16 cellular contexts compared by ENCODE assay signal in genomic region chr21:42471716-42472330, GRCh38.
"Had no signal": no experiment of that assay in that cellular context is flagged by ENCODE, and none has a peak within 500 bp of the region (broad histone marks: within the 10 kb centered on the region; RNA-seq: fewer than 3 reads in every experiment).

No MANE protein-coding gene starts in this region.

- H3K36me3 ChIP-seq: brain microvascular endothelial cell, lower lobe of right lung, tibial nerve had no signal

- H3K4me1 ChIP-seq: tibial nerve had no signal

- H3K4me3 Mint-ChIP-seq: immature natural killer cell, mesothelial cell of epicardium had no signal

- H3K27ac ChIP-seq: brain microvascular endothelial cell, lower lobe of right lung, tibial nerve had no signal

- FAIRE-seq: frontal cortex had no signal

- ATAC-seq: activated CD4-positive, CD25-positive, alpha-beta regulatory T cell treated with anti-CD3 and anti-CD28 coated beads, Interleukin-2, amount 50 U/mL, for 24 hours; lower lobe of right lung had no signal

- H3K9me3 ChIP-seq: lower lobe of right lung, tibial nerve had no signal

- H3K27me3 ChIP-seq: brain microvascular endothelial cell, tibial nerve had no signal

- H3K36me3 Mint-ChIP-seq: immature natural killer cell, mesothelial cell of epicardium had no signal

- H3K4me3 ChIP-seq: lower lobe of right lung, tibial nerve had no signal

- H3K9me3 Mint-ChIP-seq: mesothelial cell of epicardium had no signal

- DNase-seq: activated CD4-positive, alpha-beta T cell treated with anti-CD3 and anti-CD28 coated beads, Interleukin-2, amount 50 U/mL, for 4 hours; activated naive CD4-positive, alpha-beta T cell treated with Interleukin-2 at 50 U/mL for 16 hours; anterior cingulate cortex; brain microvascular endothelial cell; cortex of kidney; effector memory CD4-positive, alpha-beta T cell; immature natural killer cell; lower lobe of right lung; stimulated activated CD4-positive, alpha-beta T cell treated with anti-CD3 and anti-CD28 coated beads, Interleukin-4, amount 100 ng/mL, for 1 hour; stimulated activated naive CD4-positive, alpha-beta T cell treated with Interleukin-2 at 50 U/mL for 16 hours; substantia nigra; T-helper 9 cell had no signal

- H3K27ac Mint-ChIP-seq: immature natural killer cell, mesothelial cell of epicardium had no signal
